ENCODE assay signal across 22 cellular contexts in the genomic region with DNA sequence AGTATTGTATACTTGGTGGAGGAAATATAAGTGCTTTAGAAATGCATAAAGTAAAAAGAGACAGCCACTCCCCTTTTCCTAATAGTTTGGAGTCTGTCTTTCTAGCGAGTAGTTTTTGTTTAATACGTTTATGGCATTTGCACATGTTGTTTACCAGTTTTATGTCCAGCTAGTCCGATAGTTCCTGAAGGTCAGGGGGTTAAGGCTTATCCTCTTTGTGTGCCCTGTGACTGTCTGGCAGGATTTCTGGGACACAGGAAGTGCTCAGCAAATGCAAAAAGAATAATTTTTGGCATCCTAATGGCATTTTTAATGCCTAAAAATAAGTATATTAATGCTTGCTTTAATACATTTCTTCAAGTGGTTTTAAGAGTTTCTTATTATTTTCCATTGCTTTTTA. TPM values are rescaled to one million over a fixed set of nuclear protein-coding genes. Genes with fewer than 3 reads are reported as not detected.
DNase-seq lines count a peak whose midpoint lies in the region; ATAC-seq, FAIRE-seq and TF ChIP-seq lines count a peak whose summit lies in the region.
"Had no signal": no experiment of that assay in that cellular context is flagged by ENCODE, and none has a peak within 500 bp of the region (broad histone marks: within the 10 kb centered on the region; RNA-seq: fewer than 3 reads in every experiment).

No MANE protein-coding gene starts in this region.

- H2AFZ ChIP-seq in HepG2 (ENCODE audit: low read length) (no peak overlapping the region), GM23248 (no peak overlapping the region)
- H2AFZ ChIP-seq: GM23338 had no signal

- ATAC-seq in HepG2 (no peak), heart right ventricle (peak in 6 of 8 donors; percentile 50 to 79 (median 73)), HG03520 (IDR thresholded peaks at IDR 0.05; ENCODE audit: unreplicated experiment) (no peak)
- ATAC-seq: CD8-positive, alpha-beta T cell; GM23338; HCT116 had no signal

- no peak for FAIRE-seq in HepG2 (lab: Jason Lieb, UNC)
- FAIRE-seq: RCC 7860 had no signal

- no peak overlapping the region for H3K4me3 ChIP-seq in liver (ENCODE audit: low read depth in 1 of 3, low read length in 3 of 3)
- no peak overlapping the region for H3K4me3 ChIP-seq in HepG2 (replicated peaks in 1 of 3; ENCODE audit: insufficient read depth in 1 of 3, low read depth in 2 of 3, low read length in 3 of 3)
- H3K4me3 ChIP-seq in heart right ventricle = peak overlapping the region in 1 of 10 donors; percentile 3
- no peak overlapping the region for H3K4me3 ChIP-seq in spleen
- no peak overlapping the region for H3K4me3 ChIP-seq in GM23248
- H3K4me3 ChIP-seq: GM23338 had no signal

- peaks cover 2 to 13% (median 6%) of the 10 kb centered on the region in 4 donors for H3K4me1 ChIP-seq in liver (ENCODE audit: control insufficient read depth in 4 of 4, insufficient read depth in 4 of 4, low read length in 3 of 4)
- H3K4me1 ChIP-seq in HepG2 (ENCODE audit: insufficient read depth, low read length) = peaks cover 8% of the 10 kb centered on the region
- H3K4me1 ChIP-seq in heart right ventricle = peaks cover 8 to 75% (median 51%) of the 10 kb centered on the region in 9 donors
- peaks cover 0 to 94% (median 46%) of the 10 kb centered on the region in 6 donors for H3K4me1 ChIP-seq in spleen
- 0 out of 2 replicates have a peak, but pooled peaks cover 5% of the 10 kb centered on the region for H3K4me1 ChIP-seq in GM23248 (ENCODE audit: insufficient read depth)

- TF ChIP-seq RAD21 in liver (IDR thresholded peaks at IDR 0.05) (no peak), HepG2 (CRISPR knock-in tag; IDR thresholded peaks at IDR 0.05) (no peak)

- H4K20me1 ChIP-seq in HepG2 (ENCODE audit: insufficient read depth, low read length) = peaks cover 9% of the 10 kb centered on the region; the same call in 1 of the 2 replicates
- peaks cover 5% of the 10 kb centered on the region for H4K20me1 ChIP-seq in GM23248 (ENCODE audit: insufficient read depth)

- TF ChIP-seq CTCF in liver (IDR thresholded peaks at IDR 0.05; ENCODE audit: low read depth, low read length, missing input control) (no peak), HepG2 (CRISPR knock-in tag; IDR thresholded peaks at IDR 0.05) (no peak), heart right ventricle (IDR thresholded peaks at IDR 0.05) (no peak), spleen (IDR thresholded peaks at IDR 0.05 in 8 of 11, conservative IDR thresholded peaks at IDR 0.05 in 3 of 11) (no peak)

- H3K9ac ChIP-seq in liver (ENCODE audit: low read depth in 1 of 2, low read length in 2 of 2) (peak overlapping the region in 1 of 2 donors; percentile 27), HepG2 (ENCODE audit: insufficient read depth, low read depth, low read length) (no peak overlapping the region), GM23248 (no peak overlapping the region)
- H3K9ac ChIP-seq: KMS-11 had no signal

- H3K36me3 ChIP-seq in liver (ENCODE audit: control insufficient read depth in 4 of 4, insufficient read depth in 3 of 4, low read depth in 1 of 4, low read length in 3 of 4) (peaks cover 0 to 5% (median 2%) of the 10 kb centered on the region in 4 donors), HepG2 (replicated peaks in 1 of 2; ENCODE audit: control insufficient read depth in 1 of 2, insufficient read depth in 2 of 2, low read length in 2 of 2) (peaks cover 10 to 28% of the 10 kb centered on the region in 2 experiments), heart right ventricle (peaks cover 0 to 43% (median 3%) of the 10 kb centered on the region in 9 donors), spleen (peaks cover 0 to 57% (median 12%) of the 10 kb centered on the region in 6 donors), GM23248 (ENCODE audit: low read depth) (peaks cover 19% of the 10 kb centered on the region)

- H3K79me2 ChIP-seq in HepG2 (ENCODE audit: insufficient read depth, low read length) (peaks cover 61% of the 10 kb centered on the region), GM23248 (ENCODE audit: insufficient read depth) (peaks cover 98% of the 10 kb centered on the region)

- BruUV-seq in HepG2 (replicated peaks; lab: Mats Ljungman, UMichigan) = no TSS peak

- CTCF ChIA-PET in HepG2 (lab: Yijun Ruan, JAX; ENCODE audit: low intra/inter-chr PET ratio, low total read pairs) = no interaction called here

- in situ Hi-C loops in HepG2 (cut with HindIII; ENCODE audit: extremely low pct_ligation_motif_present, low pct_unique_long_range_greater_than_20kb) (no loop called here), GM23248 (cut with MboI) (no loop called here)

- intact Hi-C loops in HepG2 (cut with micrococcal nuclease; ENCODE audit: unreplicated experiment) = no loop called here
- intact Hi-C loops in heart right ventricle (cut with DNase I) = no loop called here
- intact Hi-C loops in spleen (cut with DNase I; ENCODE audit: low total_unique reads) = no loop called here

- no peaks in the 10 kb centered on the region for H3K9me2 ChIP-seq in GM23248 (ENCODE audit: insufficient read depth)

- WGBS in liver = 16% methylated on average over 3 of the region's 3 CpGs
- 92% methylated on average over 3 of the region's 3 CpGs for WGBS in HepG2 (ENCODE audit: low lambda C conversion rate)
- whole genome bisulfite sequencing in heart right ventricle, 2 donors = 16 to 18% methylated on average over 3 of the region's 3 CpGs
- WGBS in spleen, 5 donors = 51 to 80% (median 68%) methylated on average over 3 of the region's 3 CpGs
- WGBS in GM23248 (ENCODE audit: low coverage in 1 of 2, low lambda C conversion rate in 2 of 2, missing lambda C conversion rate in 2 of 2), 2 experiments = 66 to 73% methylated on average over 3 of the region's 3 CpGs

- H3K4me2 ChIP-seq in HepG2 (ENCODE audit: low read depth, low read length) (no peak overlapping the region), GM23248 (ENCODE audit: unreplicated experiment) (no peak overlapping the region)
- H3K4me2 ChIP-seq: GM23338, KMS-11 had no signal

- DNase-seq in HepG2 (ENCODE audit: low spot score) (no peak), heart right ventricle (peak in 1 of 2 donors; percentile 29), lung microvascular endothelial cell (ENCODE audit: low read depth in 2 of 2) (peak; percentile 32 to 64), spleen (no peak), foreskin melanocyte (no peak), GM23248 (no peak)
- DNase-seq: AML-193; C1 segment of cervical spinal cord; Calu3; CD8-positive, alpha-beta T cell; DMS153; NCI-H1092 treated with DMSO at 0.1 percent for 48 hours; NCI-H146; NCI-H2171; NCI-H345; NCI-H524 treated with DMSO at 0.1 percent for 48 hours had no signal

- TF ChIP-seq EP300 in HepG2 (IDR thresholded peaks at IDR 0.05; ENCODE audit: low read depth in 2 of 2, low read length in 2 of 2) (no peak), HepG2 (CRISPR knock-in tag; IDR thresholded peaks at IDR 0.05; ENCODE audit: borderline replicate concordance) (no peak)

- peak overlapping the region in 1 of 2 donors; percentile 20 for H3K27ac ChIP-seq in liver (ENCODE audit: low read depth in 1 of 2, low read length in 2 of 2)
- no peak overlapping the region for H3K27ac ChIP-seq in HepG2 (ENCODE audit: extremely low read length, insufficient read depth, low read length)
- peak overlapping the region in 8 of 10 donors; percentile 3 to 64 (median 44) for H3K27ac ChIP-seq in heart right ventricle
- H3K27ac ChIP-seq in spleen = peak overlapping the region in 7 of 8 donors; percentile 24 to 73 (median 62)
- H3K27ac ChIP-seq in GM23248 = no peak overlapping the region
- H3K27ac ChIP-seq: KMS-11 had no signal

- peaks cover 8% of the 10 kb centered on the region; the same call in 1 of the 2 replicates for H3F3A ChIP-seq in GM23248 (ENCODE audit: insufficient read depth)

- TF ChIP-seq POLR2A in HepG2 (IDR thresholded peaks at IDR 0.05; ENCODE audit: insufficient read depth in 1 of 2, low read depth in 2 of 2, low read length in 2 of 2) (no peak), spleen (IDR thresholded peaks at IDR 0.05) (no peak)

- POLR2A ChIA-PET in HepG2 (lab: Yijun Ruan, JAX) = no interaction called here

- H3K9me3 ChIP-seq in liver (ENCODE audit: control insufficient read depth in 4 of 4, low read length in 3 of 4) (no peaks in the 10 kb centered on the region), HepG2 (ENCODE audit: low read length) (no peaks in the 10 kb centered on the region), heart right ventricle (peaks cover 0 to 5% (median 0%) of the 10 kb centered on the region in 11 donors), spleen (no peaks in the 10 kb centered on the region), GM23248 (ENCODE audit: low read depth) (no peaks in the 10 kb centered on the region)

- H3K27me3 ChIP-seq in liver (ENCODE audit: control insufficient read depth in 4 of 4, insufficient read depth in 4 of 4, low read length in 3 of 4) (no peaks in the 10 kb centered on the region), HepG2 (ENCODE audit: control insufficient read depth in 1 of 2, insufficient read depth in 2 of 2, low read length in 2 of 2) (no peaks in the 10 kb centered on the region), heart right ventricle (no peaks in the 10 kb centered on the region), spleen (replicated peaks in 1 of 7) (no peaks in the 10 kb centered on the region), GM23248 (replicated peaks; ENCODE audit: insufficient read depth) (no peaks in the 10 kb centered on the region)

RNA-seq across cellular contexts. Expression of a gene that starts 58.4 kb away (rescaled TPM):
- 10 to 100 TPM; 37.7 to 58.3 TPM for total RNA-seq in liver
- polyA plus RNA-seq in liver = 1 to 10 TPM; 5.1 to 8.1 TPM
- total RNA-seq in HepG2 (2016; rRNA removed; fragmentation: Illumina TruSeq; extraction: Trizol) = 32.7 and 34.2 TPM in 2 replicates
- 19.1 and 19.6 TPM in 2 replicates for total RNA-seq in HepG2 (2016; cell fraction: cytosol; rRNA removed; fragmentation: Illumina TruSeq; extraction: Trizol; ENCODE audit: low read depth)
- total RNA-seq in HepG2 (2016; cell fraction: insoluble cytoplasmic fraction; rRNA removed; fragmentation: Illumina TruSeq; extraction: Trizol) = 30.4 and 33.9 TPM in 2 replicates
- 15.6 and 16.1 TPM in 2 replicates for total RNA-seq in HepG2 (2016; cell fraction: membrane; rRNA removed; fragmentation: Illumina TruSeq; extraction: Trizol)
- total RNA-seq in HepG2 (2016; cell fraction: nucleus; rRNA removed; fragmentation: Illumina TruSeq; extraction: Trizol) = 54.9 and 62.8 TPM in 2 replicates
- polyA plus RNA-seq in HepG2 (2011; rRNA removed) = 24.6 and 28.2 TPM in 2 replicates
- polyA plus RNA-seq in HepG2 (2011; cell fraction: cytosol; rRNA removed) = 14.9 and 16.4 TPM in 2 replicates
- polyA plus RNA-seq in HepG2 (2011; cell fraction: nucleus; rRNA removed) = 31.7 and 39.9 TPM in 2 replicates
- polyA plus RNA-seq in HepG2 (2012) = 10.1 and 12.5 TPM in 2 replicates
- polyA plus RNA-seq in HepG2 (2016; cell fraction: cytosol; fragmentation: Illumina TruSeq; extraction: Trizol; ENCODE audit: low read depth) = 0.50 and 0.67 TPM in 2 replicates
- polyA plus RNA-seq in HepG2 (2016; cell fraction: insoluble cytoplasmic fraction; fragmentation: Illumina TruSeq; extraction: Trizol; ENCODE audit: low read depth) = 16.1 and 18.0 TPM in 2 replicates
- 2.9 and 3.0 TPM in 2 replicates for polyA plus RNA-seq in HepG2 (2016; cell fraction: membrane; fragmentation: Illumina TruSeq; extraction: Trizol; ENCODE audit: low read depth)
- 25.5 and 28.0 TPM in 2 replicates for polyA plus RNA-seq in HepG2 (2016; cell fraction: nucleus; fragmentation: Illumina TruSeq; extraction: Trizol; ENCODE audit: insufficient read depth, low read depth)
- polyA minus RNA-seq in HepG2 (2011; rRNA and poly(A)+ RNA removed; ENCODE audit: low replicate concordance) = 128 and 208 TPM in 2 replicates
- 25.3 and 30.3 TPM in 2 replicates for polyA minus RNA-seq in HepG2 (2011; cell fraction: cytosol; rRNA and poly(A)+ RNA removed)
- polyA minus RNA-seq in HepG2 (2011; cell fraction: nucleus; rRNA and poly(A)+ RNA removed) = 132 and 133 TPM in 2 replicates
- 10 to 100 TPM; 57.6 to 94.2 (median 75.0) TPM for total RNA-seq in heart right ventricle
- 10 to 100 TPM; 24.7 to 30.6 TPM for polyA plus RNA-seq in heart right ventricle
- 39.9 and 72.4 TPM in 2 replicates for total RNA-seq in lung microvascular endothelial cell
- total RNA-seq in spleen = 100 to 1,000 TPM in 4 of 7 donors, 10 to 100 TPM in 3; 86.9 to 115 (median 101) TPM
- 10 to 100 TPM; 21.9 to 24.4 (median 22.7) TPM for polyA plus RNA-seq in spleen
- 36.5 and 41.3 TPM in 2 replicates for total RNA-seq in GM23248 (2014; rRNA removed; shearing (Covaris generic))
- 1.8 and 2.5 TPM in 2 replicates for polyA plus RNA-seq in GM23248 (2016; fragmentation: Nextera tagmentation; extraction: Ambion mirVana)

Comparison
In these comparisons a context has a peak if more than half of its experiments do, and no peak if none do; other contexts are left out.
1. H3K27ac ChIP-seq: peak in heart right ventricle (8 of 10) and spleen (7 of 8); none in HepG2 (single experiment) and GM23248 (single experiment).
2. ATAC-seq: peak in heart right ventricle (6 of 8); none in HepG2 (single experiment) and HG03520 (single experiment).
3. DNase-seq: peak in lung microvascular endothelial cell (2 of 2); none in HepG2 (single experiment), spleen (single experiment), foreskin melanocyte (single experiment) and GM23248 (single experiment).